8 cellular contexts compared by ENCODE assay signal in genomic region chr1:27574871-27575831, GRCh38. TPM values are rescaled to one million over a fixed set of nuclear protein-coding genes. Genes with fewer than 3 reads are reported as not detected.
DNase-seq lines count a peak whose midpoint lies in the region; ATAC-seq and TF ChIP-seq lines count a peak whose summit lies in the region.

No MANE protein-coding gene starts in this region.

- no peak overlapping the region for H3K27ac Mint-ChIP-seq in stimulated activated naive CD8-positive, alpha-beta T cell treated with anti-CD3 and anti-CD28 coated beads, Interleukin-15, amount 100 ng/mL, for 72 hours
- H3K27ac Mint-ChIP-seq in WTC11 (peak overlapping the region; percentile 71; the same call in 1 of the 2 replicates), progenitor cell of endocrine pancreas (peak overlapping the region; percentile 87)

- CTCF ChIA-PET in WTC11 (lab: Charles Lee): interaction anchor here (0.6 to 16.0 kb wide), 32 partner anchors 7 to 539 kb away, joined by 3 to 489 read pairs (median 4); partner anchors contain the start of genes AHDC1, IFI6, MAP3K6 and WASF2

- H3K9me3 Mint-ChIP-seq in stimulated activated naive CD8-positive, alpha-beta T cell treated with anti-CD3 and anti-CD28 coated beads, Interleukin-15, amount 100 ng/mL, for 72 hours: no peaks in the 10 kb centered on the region
- H3K9me3 Mint-ChIP-seq in WTC11 (no peaks in the 10 kb centered on the region), progenitor cell of endocrine pancreas (ENCODE audit: low read depth) (no peaks in the 10 kb centered on the region)

- H3K36me3 Mint-ChIP-seq in WTC11 (no peaks in the 10 kb centered on the region), progenitor cell of endocrine pancreas (ENCODE audit: insufficient read depth) (no peaks in the 10 kb centered on the region)

- H3K4me3 Mint-ChIP-seq in stimulated activated naive CD8-positive, alpha-beta T cell treated with anti-CD3 and anti-CD28 coated beads, Interleukin-15, amount 100 ng/mL, for 72 hours: peak overlapping the region in 1 of 2 donors; percentile 21
- H3K4me3 Mint-ChIP-seq in WTC11: peak overlapping the region; percentile 63
- peak overlapping the region; percentile 24 for H3K4me3 Mint-ChIP-seq in progenitor cell of endocrine pancreas (ENCODE audit: low read depth)

- TF ChIP-seq CTCF in WTC11 (IDR thresholded peaks at IDR 0.05) (peak; percentile 28; the same call in 1 of the 2 replicates), progenitor cell of endocrine pancreas (IDR thresholded peaks at IDR 0.05; ENCODE audit: unreplicated experiment) (peak; percentile 60)

- H3K27me3 Mint-ChIP-seq in stimulated activated naive CD8-positive, alpha-beta T cell treated with anti-CD3 and anti-CD28 coated beads, Interleukin-15, amount 100 ng/mL, for 72 hours: peaks cover 14% of the 10 kb centered on the region
- no peaks in the 10 kb centered on the region for H3K27me3 Mint-ChIP-seq in WTC11 (ENCODE audit: low read depth)
- H3K27me3 Mint-ChIP-seq in progenitor cell of endocrine pancreas: no peaks in the 10 kb centered on the region

- ATAC-seq in stimulated activated naive CD8-positive, alpha-beta T cell treated with anti-CD3 and anti-CD28 coated beads, Interleukin-15, amount 100 ng/mL, for 72 hours: peak; percentile 39
- no peak for ATAC-seq in stimulated activated naive CD8-positive, alpha-beta T cell treated with anti-CD3 and anti-CD28 coated beads, Interleukin-15, Interleukin-2, amounts not matched to agents 100 U/mL and 50 U/mL, for 24 hours
- peak; percentile 33 for ATAC-seq in WTC11
- ATAC-seq in GM19328 (IDR thresholded peaks at IDR 0.05; ENCODE audit: unreplicated experiment): no peak
- no peak for ATAC-seq in HG02884 (IDR thresholded peaks at IDR 0.05; ENCODE audit: unreplicated experiment)

- DNase-seq in stimulated activated naive CD8-positive, alpha-beta T cell treated with anti-CD3 and anti-CD28 coated beads, Interleukin-15, amount 100 ng/mL, for 72 hours: no peak
- no peak for DNase-seq in stimulated activated naive CD8-positive, alpha-beta T cell treated with anti-CD3 and anti-CD28 coated beads, Interleukin-15, Interleukin-2, amounts not matched to agents 100 U/mL and 50 U/mL, for 24 hours
- DNase-seq in WTC11 (ENCODE audit: low spot score) (peak; percentile 86), cardiac septum (ENCODE audit: low spot score) (peak; percentile 92), progenitor cell of endocrine pancreas (ENCODE audit: low spot score, unreplicated experiment) (peak; percentile 60), AML-193 (lab: John Stamatoyannopoulos, UW) (no peak)

- POLR2A ChIA-PET in WTC11 (lab: Charles Lee): interaction anchor here (0.5 to 2.1 kb wide), 14 partner anchors 15 to 192 kb away, joined by 3 to 15 read pairs (median 4); partner anchors contain the start of genes AHDC1, CD164L2 and WASF2

- H3K4me1 Mint-ChIP-seq in stimulated activated naive CD8-positive, alpha-beta T cell treated with anti-CD3 and anti-CD28 coated beads, Interleukin-15, amount 100 ng/mL, for 72 hours: peaks cover 53% of the 10 kb centered on the region
- H3K4me1 Mint-ChIP-seq in WTC11 (peaks cover 56% of the 10 kb centered on the region), progenitor cell of endocrine pancreas (ENCODE audit: low read depth) (peaks cover 37% of the 10 kb centered on the region)

- intact Hi-C loops in cardiac septum (cut with DNase I): loop anchor here (1.0 kb wide), 1 partner anchor 24 kb away; no protein-coding TSS in a partner anchor

TF ChIP-seq in WTC11, 78 proteins besides CTCF, POLR2A, EP300 and RAD21 (continues in another document):
- TF ChIP-seq MAX (CRISPR knock-in tag; IDR thresholded peaks at IDR 0.05) (peak; percentile 38; the same call in 1 of the 2 replicates), GRHL2 (CRISPR knock-in tag; IDR thresholded peaks at IDR 0.05; ENCODE audit: insufficient replicate concordance, severe bottlenecking) (no peak), NFATC4 (CRISPR knock-in tag; IDR thresholded peaks at IDR 0.05) (no peak), NFE2L1 (CRISPR knock-in tag; IDR thresholded peaks at IDR 0.05) (no peak), ETV6 (CRISPR knock-in tag; IDR thresholded peaks at IDR 0.05) (peak; percentile 46; the same call in 1 of the 2 replicates), FOXP4 (CRISPR knock-in tag; IDR thresholded peaks at IDR 0.05) (peak; percentile 68; the same call in 1 of the 2 replicates), STAT6 (CRISPR knock-in tag; conservative IDR thresholded peaks at IDR 0.05; ENCODE audit: low read depth) (no peak), ARID4B (CRISPR knock-in tag; IDR thresholded peaks at IDR 0.05; ENCODE audit: borderline replicate concordance) (0 out of 2 replicates have a peak, but pooled peaks have one; percentile 7)

RNA-seq across cellular contexts. Expression of gene AHDC1, which starts 28.8 kb away (rescaled TPM):
- total RNA-seq in WTC11 (2021) (31.6 to 49.0 TPM (median 32.6 TPM) in 3 replicates), cardiac septum (57.7 TPM), progenitor cell of endocrine pancreas (53.3 and 56.3 TPM in 2 replicates)

RNA-seq across cellular contexts. Expression of gene FGR, which starts 59.8 kb away (rescaled TPM):
- total RNA-seq in WTC11 (2021) (0.30 to 0.77 TPM (median 0.46 TPM) in 3 replicates), cardiac septum (3.8 TPM), progenitor cell of endocrine pancreas (not detected in 2 replicates)

Comparison
In these comparisons a context has a peak if more than half of its experiments do, and no peak if none do; other contexts are left out.
1. ATAC-seq: peak in stimulated activated naive CD8-positive, alpha-beta T cell treated with anti-CD3 and anti-CD28 coated beads, Interleukin-15, amount 100 ng/mL, for 72 hours (single experiment) and WTC11 (single experiment); none in stimulated activated naive CD8-positive, alpha-beta T cell treated with anti-CD3 and anti-CD28 coated beads, Interleukin-15, Interleukin-2, amounts not matched to agents 100 U/mL and 50 U/mL, for 24 hours (single experiment), GM19328 (single experiment) and HG02884 (single experiment).
2. DNase-seq: peak in WTC11 (single experiment), cardiac septum (single experiment) and progenitor cell of endocrine pancreas (single experiment); none in stimulated activated naive CD8-positive, alpha-beta T cell treated with anti-CD3 and anti-CD28 coated beads, Interleukin-15, amount 100 ng/mL, for 72 hours (0 of 2), stimulated activated naive CD8-positive, alpha-beta T cell treated with anti-CD3 and anti-CD28 coated beads, Interleukin-15, Interleukin-2, amounts not matched to agents 100 U/mL and 50 U/mL, for 24 hours (single experiment) and AML-193 (0 of 2).
3. H3K27ac Mint-ChIP-seq: peak in WTC11 (single experiment) and progenitor cell of endocrine pancreas (single experiment); none in stimulated activated naive CD8-positive, alpha-beta T cell treated with anti-CD3 and anti-CD28 coated beads, Interleukin-15, amount 100 ng/mL, for 72 hours (0 of 2).